ENCODE assay signal across 22 cellular contexts in the genomic region with DNA sequence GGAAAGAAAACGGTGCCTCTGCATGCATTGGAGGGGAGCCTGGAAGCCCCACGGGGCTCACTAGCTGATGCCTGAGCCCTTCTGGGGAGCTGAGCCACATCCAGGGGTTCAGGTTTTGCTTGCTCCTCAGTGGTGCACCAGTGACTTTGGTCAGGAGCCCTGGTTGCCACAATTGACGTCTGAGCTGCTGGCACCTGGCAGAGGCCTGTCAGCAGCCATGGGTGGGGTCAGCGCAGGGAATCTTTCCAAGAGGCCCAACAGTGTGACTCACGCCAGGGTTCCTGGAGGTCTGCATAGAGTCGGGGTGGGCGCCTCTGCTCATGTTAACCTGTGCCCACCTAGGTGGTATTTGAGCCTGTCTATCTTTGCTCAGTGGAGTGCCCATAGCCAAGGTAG.
"Had no signal": no experiment of that assay in that cellular context is flagged by ENCODE, and none has a peak within 500 bp of the region (broad histone marks: within the 10 kb centered on the region; RNA-seq: fewer than 3 reads in every experiment).

No MANE protein-coding gene starts in this region.

- ATAC-seq: activated CD4-positive, CD25-positive, alpha-beta regulatory T cell treated with anti-CD3 and anti-CD28 coated beads, Interleukin-2, amount 50 U/mL, for 24 hours; body of pancreas; SK-N-SH treated with all-trans-retinoic acid at 6 μM for 48 hours had no signal

- DNase-seq: activated T-cell treated with anti-CD3 and anti-CD28 coated beads, Interleukin-2, amount 50 U/mL, for 24 hours; amniotic stem cell; body of pancreas; central memory CD4-positive, alpha-beta T cell; esophagus squamous epithelium; foreskin melanocyte; left cardiac atrium; midbrain; naive B cell; stimulated activated CD4-positive, alpha-beta T cell treated with anti-CD3 and anti-CD28 coated beads, Interleukin-15, amount 100 ng/mL, for 24 hours; stimulated activated CD4-positive, alpha-beta T cell treated with anti-CD3 and anti-CD28 coated beads, Interleukin-4, amount 100 ng/mL, for 24 hours; stimulated activated naive CD4-positive, alpha-beta T cell; T-helper 1 cell; T1000 had no signal

- H3K4me1 Mint-ChIP-seq: naive B cell had no signal

- H3K36me3 Mint-ChIP-seq: activated naive CD8-positive, alpha-beta T cell; naive B cell had no signal

- H3K27ac ChIP-seq: body of pancreas, coronary artery, esophagus squamous epithelium, neutrophil had no signal

- H3K9me3 ChIP-seq: body of pancreas, esophagus squamous epithelium, neutrophil had no signal

- H3K27me3 ChIP-seq: body of pancreas, esophagus squamous epithelium, neutrophil had no signal

- H3K27ac Mint-ChIP-seq: activated naive CD8-positive, alpha-beta T cell; activated T-cell treated with anti-CD3 and anti-CD28 coated beads, Interleukin-2, amount 50 U/mL, for 24 hours; type B pancreatic cell had no signal

- H3K36me3 ChIP-seq: neutrophil had no signal

- H3K9me3 Mint-ChIP-seq: activated T-cell treated with anti-CD3 and anti-CD28 coated beads, Interleukin-2, amount 50 U/mL, for 24 hours; naive B cell; type B pancreatic cell had no signal

- H3K27me3 Mint-ChIP-seq: activated naive CD8-positive, alpha-beta T cell; activated T-cell treated with anti-CD3 and anti-CD28 coated beads, Interleukin-2, amount 50 U/mL, for 24 hours; naive B cell; type B pancreatic cell had no signal

- H3K4me3 ChIP-seq: body of pancreas, coronary artery, esophagus squamous epithelium, lung, skin epidermis had no signal

- H3K4me3 Mint-ChIP-seq: activated naive CD8-positive, alpha-beta T cell; activated T-cell treated with anti-CD3 and anti-CD28 coated beads, Interleukin-2, amount 50 U/mL, for 24 hours; type B pancreatic cell had no signal
